ENCODE assay signal across 2 cellular contexts in the genomic region with DNA sequence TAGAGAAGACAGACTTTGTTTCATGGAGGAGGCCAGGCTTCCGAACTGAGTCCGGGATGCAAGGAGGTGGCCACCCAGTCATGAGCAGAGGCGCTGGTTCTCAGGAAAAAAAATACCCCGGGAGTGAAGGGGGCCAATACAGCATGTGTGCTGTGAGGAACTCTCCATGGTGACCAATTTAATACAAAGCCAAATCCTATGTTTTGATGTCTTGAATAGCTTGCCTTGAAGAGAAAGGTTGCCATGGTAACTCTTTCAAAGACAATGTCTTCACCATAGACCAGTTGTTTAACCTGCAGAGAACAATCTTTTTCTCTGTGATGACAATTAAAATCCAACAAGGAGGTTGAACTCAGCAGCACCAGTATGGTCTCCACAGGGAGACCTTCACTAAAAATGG.
TF ChIP-seq lines count a peak whose summit lies in the region.

No MANE protein-coding gene starts in this region.

TF ChIP-seq in GM23338, 12 proteins besides CTCF, POLR2A, EP300 and RAD21:
- TF ChIP-seq, protein P1, sequence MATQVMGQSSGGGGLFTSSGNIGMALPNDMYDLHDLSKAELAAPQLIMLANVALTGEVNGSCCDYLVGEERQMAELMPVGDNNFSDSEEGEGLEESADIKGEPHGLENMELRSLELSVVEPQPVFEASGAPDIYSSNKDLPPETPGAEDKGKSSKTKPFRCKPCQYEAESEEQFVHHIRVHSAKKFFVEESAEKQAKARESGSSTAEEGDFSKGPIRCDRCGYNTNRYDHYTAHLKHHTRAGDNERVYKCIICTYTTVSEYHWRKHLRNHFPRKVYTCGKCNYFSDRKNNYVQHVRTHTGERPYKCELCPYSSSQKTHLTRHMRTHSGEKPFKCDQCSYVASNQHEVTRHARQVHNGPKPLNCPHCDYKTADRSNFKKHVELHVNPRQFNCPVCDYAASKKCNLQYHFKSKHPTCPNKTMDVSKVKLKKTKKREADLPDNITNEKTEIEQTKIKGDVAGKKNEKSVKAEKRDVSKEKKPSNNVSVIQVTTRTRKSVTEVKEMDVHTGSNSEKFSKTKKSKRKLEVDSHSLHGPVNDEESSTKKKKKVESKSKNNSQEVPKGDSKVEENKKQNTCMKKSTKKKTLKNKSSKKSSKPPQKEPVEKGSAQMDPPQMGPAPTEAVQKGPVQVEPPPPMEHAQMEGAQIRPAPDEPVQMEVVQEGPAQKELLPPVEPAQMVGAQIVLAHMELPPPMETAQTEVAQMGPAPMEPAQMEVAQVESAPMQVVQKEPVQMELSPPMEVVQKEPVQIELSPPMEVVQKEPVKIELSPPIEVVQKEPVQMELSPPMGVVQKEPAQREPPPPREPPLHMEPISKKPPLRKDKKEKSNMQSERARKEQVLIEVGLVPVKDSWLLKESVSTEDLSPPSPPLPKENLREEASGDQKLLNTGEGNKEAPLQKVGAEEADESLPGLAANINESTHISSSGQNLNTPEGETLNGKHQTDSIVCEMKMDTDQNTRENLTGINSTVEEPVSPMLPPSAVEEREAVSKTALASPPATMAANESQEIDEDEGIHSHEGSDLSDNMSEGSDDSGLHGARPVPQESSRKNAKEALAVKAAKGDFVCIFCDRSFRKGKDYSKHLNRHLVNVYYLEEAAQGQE (IDR thresholded peaks at IDR 0.05; ENCODE audit: unreplicated experiment): no peak
- TF ChIP-seq CREB1 (CRISPR knock-in tag; IDR thresholded peaks at IDR 0.05; ENCODE audit: low read depth) (no peak), NANOG (IDR thresholded peaks at IDR 0.05; ENCODE audit: borderline replicate concordance) (no peak), STAT1 (IDR thresholded peaks at IDR 0.05; ENCODE audit: unreplicated experiment) (no peak), EZH2 (IDR thresholded peaks at IDR 0.05; ENCODE audit: low read depth, unreplicated experiment) (no peak)
- TF ChIP-seq, protein P2, sequence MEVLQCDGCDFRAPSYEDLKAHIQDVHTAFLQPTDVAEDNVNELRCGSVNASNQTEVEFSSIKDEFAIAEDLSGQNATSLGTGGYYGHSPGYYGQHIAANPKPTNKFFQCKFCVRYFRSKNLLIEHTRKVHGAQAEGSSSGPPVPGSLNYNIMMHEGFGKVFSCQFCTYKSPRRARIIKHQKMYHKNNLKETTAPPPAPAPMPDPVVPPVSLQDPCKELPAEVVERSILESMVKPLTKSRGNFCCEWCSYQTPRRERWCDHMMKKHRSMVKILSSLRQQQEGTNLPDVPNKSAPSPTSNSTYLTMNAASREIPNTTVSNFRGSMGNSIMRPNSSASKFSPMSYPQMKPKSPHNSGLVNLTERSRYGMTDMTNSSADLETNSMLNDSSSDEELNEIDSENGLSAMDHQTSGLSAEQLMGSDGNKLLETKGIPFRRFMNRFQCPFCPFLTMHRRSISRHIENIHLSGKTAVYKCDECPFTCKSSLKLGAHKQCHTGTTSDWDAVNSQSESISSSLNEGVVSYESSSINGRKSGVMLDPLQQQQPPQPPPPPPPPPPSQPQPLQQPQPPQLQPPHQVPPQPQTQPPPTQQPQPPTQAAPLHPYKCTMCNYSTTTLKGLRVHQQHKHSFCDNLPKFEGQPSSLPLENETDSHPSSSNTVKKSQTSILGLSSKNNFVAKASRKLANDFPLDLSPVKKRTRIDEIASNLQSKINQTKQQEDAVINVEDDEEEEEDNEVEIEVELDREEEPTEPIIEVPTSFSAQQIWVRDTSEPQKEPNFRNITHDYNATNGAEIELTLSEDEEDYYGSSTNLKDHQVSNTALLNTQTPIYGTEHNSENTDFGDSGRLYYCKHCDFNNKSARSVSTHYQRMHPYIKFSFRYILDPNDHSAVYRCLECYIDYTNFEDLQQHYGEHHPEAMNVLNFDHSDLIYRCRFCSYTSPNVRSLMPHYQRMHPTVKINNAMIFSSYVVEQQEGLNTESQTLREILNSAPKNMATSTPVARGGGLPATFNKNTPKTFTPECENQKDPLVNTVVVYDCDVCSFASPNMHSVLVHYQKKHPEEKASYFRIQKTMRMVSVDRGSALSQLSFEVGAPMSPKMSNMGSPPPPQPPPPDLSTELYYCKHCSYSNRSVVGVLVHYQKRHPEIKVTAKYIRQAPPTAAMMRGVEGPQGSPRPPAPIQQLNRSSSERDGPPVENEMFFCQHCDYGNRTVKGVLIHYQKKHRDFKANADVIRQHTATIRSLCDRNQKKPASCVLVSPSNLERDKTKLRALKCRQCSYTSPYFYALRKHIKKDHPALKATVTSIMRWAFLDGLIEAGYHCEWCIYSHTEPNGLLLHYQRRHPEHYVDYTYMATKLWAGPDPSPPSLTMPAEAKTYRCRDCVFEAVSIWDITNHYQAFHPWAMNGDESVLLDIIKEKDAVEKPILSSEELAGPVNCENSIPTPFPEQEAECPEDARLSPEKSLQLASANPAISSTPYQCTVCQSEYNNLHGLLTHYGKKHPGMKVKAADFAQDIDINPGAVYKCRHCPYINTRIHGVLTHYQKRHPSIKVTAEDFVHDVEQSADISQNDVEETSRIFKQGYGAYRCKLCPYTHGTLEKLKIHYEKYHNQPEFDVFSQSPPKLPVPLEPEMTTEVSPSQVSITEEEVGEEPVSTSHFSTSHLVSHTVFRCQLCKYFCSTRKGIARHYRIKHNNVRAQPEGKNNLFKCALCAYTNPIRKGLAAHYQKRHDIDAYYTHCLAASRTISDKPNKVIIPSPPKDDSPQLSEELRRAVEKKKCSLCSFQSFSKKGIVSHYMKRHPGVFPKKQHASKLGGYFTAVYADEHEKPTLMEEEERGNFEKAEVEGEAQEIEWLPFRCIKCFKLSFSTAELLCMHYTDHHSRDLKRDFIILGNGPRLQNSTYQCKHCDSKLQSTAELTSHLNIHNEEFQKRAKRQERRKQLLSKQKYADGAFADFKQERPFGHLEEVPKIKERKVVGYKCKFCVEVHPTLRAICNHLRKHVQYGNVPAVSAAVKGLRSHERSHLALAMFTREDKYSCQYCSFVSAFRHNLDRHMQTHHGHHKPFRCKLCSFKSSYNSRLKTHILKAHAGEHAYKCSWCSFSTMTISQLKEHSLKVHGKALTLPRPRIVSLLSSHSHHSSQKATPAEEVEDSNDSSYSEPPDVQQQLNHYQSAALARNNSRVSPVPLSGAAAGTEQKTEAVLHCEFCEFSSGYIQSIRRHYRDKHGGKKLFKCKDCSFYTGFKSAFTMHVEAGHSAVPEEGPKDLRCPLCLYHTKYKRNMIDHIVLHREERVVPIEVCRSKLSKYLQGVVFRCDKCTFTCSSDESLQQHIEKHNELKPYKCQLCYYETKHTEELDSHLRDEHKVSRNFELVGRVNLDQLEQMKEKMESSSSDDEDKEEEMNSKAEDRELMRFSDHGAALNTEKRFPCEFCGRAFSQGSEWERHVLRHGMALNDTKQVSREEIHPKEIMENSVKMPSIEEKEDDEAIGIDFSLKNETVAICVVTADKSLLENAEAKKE (CRISPR knock-in tag; IDR thresholded peaks at IDR 0.05): no peak

TF ChIP-seq in neural cell, 6 proteins besides CTCF, POLR2A, EP300 and RAD21 (continued from another document):
- TF ChIP-seq EZH2 (IDR thresholded peaks at IDR 0.05; ENCODE audit: borderline replicate concordance, insufficient read depth, low read length, poor library complexity, severe bottlenecking) (no peak), POLR2AphosphoS5 (IDR thresholded peaks at IDR 0.05) (no peak)
